Comparison of ENCODE assay signal across 8 cellular contexts in the genomic region with DNA sequence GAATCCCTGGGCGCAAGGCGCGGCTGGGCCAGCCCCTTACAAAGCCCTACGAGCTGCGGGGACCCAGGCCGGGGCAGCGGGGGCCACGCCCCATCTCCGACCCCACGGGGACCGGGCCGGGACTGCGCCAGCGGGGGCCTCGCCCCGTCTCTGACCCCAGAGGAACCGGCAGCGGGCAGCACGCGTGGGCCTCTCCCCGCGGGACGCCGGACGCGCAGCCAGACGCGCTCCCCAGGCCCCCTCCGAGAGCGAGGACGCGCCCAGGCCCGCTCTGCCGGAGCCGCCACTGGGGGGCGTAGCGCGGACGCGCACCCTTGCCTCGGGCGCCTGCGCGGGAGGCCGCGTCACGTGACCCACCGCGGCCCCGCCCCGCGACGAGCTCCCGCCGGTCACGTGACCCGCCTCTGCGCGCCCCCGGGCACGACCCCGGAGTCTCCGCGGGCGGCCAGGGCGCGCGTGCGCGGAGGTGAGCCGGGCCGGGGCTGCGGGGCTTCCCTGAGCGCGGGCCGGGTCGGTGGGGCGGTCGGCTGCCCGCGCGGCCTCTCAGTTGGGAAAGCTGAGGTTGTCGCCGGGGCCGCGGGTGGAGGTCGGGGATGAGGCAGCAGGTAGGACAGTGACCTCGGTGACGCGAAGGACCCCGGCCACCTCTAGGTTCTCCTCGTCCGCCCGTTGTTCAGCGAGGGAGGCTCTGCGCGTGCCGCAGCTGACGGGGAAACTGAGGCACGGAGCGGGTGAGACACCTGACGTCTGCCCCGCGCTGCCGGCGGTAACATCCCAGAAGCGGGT. TPM values are rescaled to one million over a fixed set of nuclear protein-coding genes. Genes with fewer than 3 reads are reported as not detected.
A peak's percentile ranks its signal among the peaks of the same experiment; 100 is the strongest.
DNase-seq lines count a peak whose midpoint lies in the region; ATAC-seq, FAIRE-seq and TF ChIP-seq lines count a peak whose summit lies in the region.

Gene GAA (plus strand): TSS at position 422 of the 786 bp plus-strand sequence. CDS start 3,006 bp downstream, outside the sequence.

- POLR2A ChIA-PET in H1 (lab: Charles Lee; ENCODE audit: partially characterized antibody): interaction anchor here (0.5 to 2.5 kb wide), 22 partner anchors 9 to 707 kb away, joined by 3 to 20 read pairs (median 4); partner anchors contain the start of gene RNF213

- H3K36me3 ChIP-seq in BLaER1 treated with 17β-estradiol and CSF1 and Interleukin-3, amounts not matched to agents 10 nM and 100 nM: peaks cover 0 to 33% (median 0%) of the 10 kb centered on the region in 11 experiments; a peak in 5 of 22 replicates
- no peaks in the 10 kb centered on the region for H3K36me3 ChIP-seq in H1 (ENCODE audit: control insufficient read depth in 2 of 4, insufficient read depth in 4 of 4, low read length in 3 of 4)
- no peaks in the 10 kb centered on the region for H3K36me3 ChIP-seq in mesendoderm (ENCODE audit: control insufficient read depth, insufficient read depth, low read length)

- peaks cover 24 to 46% (median 38%) of the 10 kb centered on the region in 10 experiments for H3K4me1 ChIP-seq in BLaER1 treated with 17β-estradiol and CSF1 and Interleukin-3, amounts not matched to agents 10 nM and 100 nM
- H3K4me1 ChIP-seq in H1 (replicated peaks in 1 of 4; ENCODE audit: control insufficient read depth in 3 of 4, insufficient read depth in 4 of 4, low read length in 3 of 4) (peaks cover 0 to 7% (median 1%) of the 10 kb centered on the region in 4 experiments; a peak in 4 of 7 replicates), mesendoderm (ENCODE audit: control insufficient read depth, low read depth, low read length) (no peaks in the 10 kb centered on the region)

- H3K4me2 ChIP-seq in BLaER1 treated with 17β-estradiol and CSF1 and Interleukin-3, amounts not matched to agents 10 nM and 100 nM: peak within 1 kb of the TSS; percentile 90 to 99 (median 97)
- peak within 1 kb of the TSS; percentile 89 to 99 for H3K4me2 ChIP-seq in H1 (ENCODE audit: insufficient read depth in 1 of 2, low read depth in 2 of 2, low read length in 2 of 2)
- peak within 1 kb of the TSS; percentile 86 for H3K4me2 ChIP-seq in mesendoderm (ENCODE audit: low read length)

- H3K23ac ChIP-seq in H1 (ENCODE audit: insufficient read length) (no peak within 1 kb of the TSS), mesendoderm (ENCODE audit: low read length) (no peak within 1 kb of the TSS)

- peak; percentile 71 for FAIRE-seq in GM19239 (lab: Jason Lieb, UNC)
- FAIRE-seq in H1 (lab: Jason Lieb, UNC): no peak

- peak; percentile 71 to 91 (median 81) for TF ChIP-seq CTCF in H1 (IDR thresholded peaks at IDR 0.05; ENCODE audit: control extremely low read depth in 1 of 3, insufficient read depth in 1 of 3, low read depth in 1 of 3, low read length in 3 of 3)

- no peaks in the 10 kb centered on the region for H3K9me3 ChIP-seq in BLaER1 treated with 17β-estradiol and CSF1 and Interleukin-3, amounts not matched to agents 10 nM and 100 nM (replicated peaks in 1 of 11)
- H3K9me3 ChIP-seq in H1 (ENCODE audit: insufficient read depth in 2 of 2, low read depth in 1 of 2, low read length in 1 of 2): no peaks in the 10 kb centered on the region

- H4K91ac ChIP-seq in H1 (replicated peaks; ENCODE audit: insufficient read length, low read length): peak within 1 kb of the TSS; percentile 90

- CTCF ChIA-PET in H1 (lab: Charles Lee; ENCODE audit: partially characterized antibody): interaction anchor here (0.7 to 6.8 kb wide), 21 partner anchors 8 to 293 kb away, joined by 3 to 43 read pairs (median 4); no protein-coding TSS in a partner anchor

- no peak within 1 kb of the TSS for H2BK20ac ChIP-seq in H1 (ENCODE audit: low read length)

- H2BK12ac ChIP-seq in H1 (ENCODE audit: low read depth, low read length): no peak within 1 kb of the TSS

- H2BK5ac ChIP-seq in H1 (ENCODE audit: low read depth, low read length) (no peak within 1 kb of the TSS; the same call in 1 of the 2 replicates), mesendoderm (ENCODE audit: low read length) (no peak within 1 kb of the TSS)

- H2AFZ ChIP-seq in H1 (ENCODE audit: low read length): peak within 1 kb of the TSS; percentile 83; the same call in 1 of the 2 replicates

- ATAC-seq in HG03558 (IDR thresholded peaks at IDR 0.05; ENCODE audit: extremely low read depth, unreplicated experiment): peak; percentile 33

- no peak within 1 kb of the TSS for H2BK120ac ChIP-seq in H1 (replicated peaks; ENCODE audit: low read depth, low read length)
- H2BK120ac ChIP-seq in mesendoderm (ENCODE audit: low read depth, low read length): no peak within 1 kb of the TSS

- H3K23me2 ChIP-seq in H1 (ENCODE audit: low read depth, low read length): peaks cover 8% of the 10 kb centered on the region; the same call in 1 of the 2 replicates

- H3K9ac ChIP-seq in BLaER1 treated with 17β-estradiol and CSF1 and Interleukin-3, amounts not matched to agents 10 nM and 100 nM: peak within 1 kb of the TSS; percentile 82 to 94 (median 92)
- H3K9ac ChIP-seq in H1 (replicated peaks in 1 of 4; ENCODE audit: extremely low read depth in 1 of 4, low read depth in 3 of 4, low read length in 3 of 4) (peak within 1 kb of the TSS; percentile 5 to 85 (median 73); a peak in 6 of 7 replicates), mesendoderm (ENCODE audit: low read length) (peak within 1 kb of the TSS; percentile 89)

- H2BK15ac ChIP-seq in H1 (ENCODE audit: low read length) (0 out of 2 replicates have a peak within 1 kb of the TSS, but pooled peaks have one; percentile 20), mesendoderm (replicated peaks; ENCODE audit: low read depth) (no peak within 1 kb of the TSS)

- peak within 1 kb of the TSS; percentile 97 for H4K8ac ChIP-seq in H1 (ENCODE audit: extremely low read depth, insufficient read depth, low read length)
- no peak within 1 kb of the TSS for H4K8ac ChIP-seq in mesendoderm (ENCODE audit: low read depth, low read length)

- DNase-seq in GM19239 (ENCODE audit: insufficient read length, low spot score) (peak; percentile 99), H1 (ENCODE audit: low read depth in 1 of 2, low spot score in 2 of 2) (peak; percentile 44 to 96), mesendoderm (peak; percentile 85)
- peak; percentile 76 for DNase-seq in NK-92 treated with Interleukin-12 subunit alpha and Interleukin-12 subunit beta, amount 100 ng/mL, for 24 hours (lab: John Stamatoyannopoulos, UW)
- DNase-seq in activated CD8-positive, alpha-beta memory T cell treated with anti-CD3 and anti-CD28 coated beads for 4 hours (ENCODE audit: low read depth in 2 of 2): peak; percentile 72 to 78
- DNase-seq in stimulated activated CD8-positive, alpha-beta memory T cell treated with anti-CD3 and anti-CD28 coated beads, Interleukin-15, amount 100 ng/mL, for 1 hour (ENCODE audit: low read depth): peak; percentile 66

- H3K56ac ChIP-seq in H1 (replicated peaks; ENCODE audit: insufficient read length, low read depth, low read length) (peak within 1 kb of the TSS; percentile 50), mesendoderm (ENCODE audit: low read length) (peak within 1 kb of the TSS; percentile 96)

- no peak for TF ChIP-seq EP300 in H1 (IDR thresholded peaks at IDR 0.05; ENCODE audit: borderline replicate concordance in 1 of 2, low read depth in 2 of 2, low read length in 2 of 2)

- peak within 1 kb of the TSS; percentile 80 to 91 (median 88) for H3K27ac ChIP-seq in BLaER1 treated with 17β-estradiol and CSF1 and Interleukin-3, amounts not matched to agents 10 nM and 100 nM
- H3K27ac ChIP-seq in H1 (ENCODE audit: low read depth, low read length) (peak within 1 kb of the TSS; percentile 20; the same call in 1 of the 2 replicates), mesendoderm (ENCODE audit: low read depth, low read length) (no peak within 1 kb of the TSS)

- H3K14ac ChIP-seq in H1 (ENCODE audit: insufficient read length): peak within 1 kb of the TSS; percentile 82

- H3K18ac ChIP-seq in H1 (ENCODE audit: extremely low read depth, low read length): peak within 1 kb of the TSS; percentile 95
- H3K18ac ChIP-seq in mesendoderm (ENCODE audit: low read length): peak within 1 kb of the TSS; percentile 78

- TF ChIP-seq POLR2A in H1 (IDR thresholded peaks at IDR 0.05; ENCODE audit: control extremely low read depth in 1 of 2, low read depth in 2 of 2, low read length in 2 of 2): peak in 1 of 2 experiments; percentile 76; a peak in 2 of 3 replicates

- H3K79me1 ChIP-seq in H1 (ENCODE audit: low read depth, low read length) (no peaks in the 10 kb centered on the region; the same call in 1 of the 2 replicates), mesendoderm (ENCODE audit: low read length) (no peaks in the 10 kb centered on the region)

- H4K20me1 ChIP-seq in BLaER1 treated with 17β-estradiol and CSF1 and Interleukin-3, amounts not matched to agents 10 nM and 100 nM: peaks cover 0 to 42% (median 0%) of the 10 kb centered on the region in 11 experiments; a peak in 5 of 22 replicates
- no peaks in the 10 kb centered on the region for H4K20me1 ChIP-seq in H1 (replicated peaks in 1 of 2; ENCODE audit: control insufficient read depth in 1 of 2, insufficient read depth in 2 of 2, low read length in 2 of 2)

- H3K4ac ChIP-seq in H1 (replicated peaks; ENCODE audit: insufficient read length, low read depth, low read length) (peak within 1 kb of the TSS; percentile 74), mesendoderm (ENCODE audit: low read depth, low read length) (peak within 1 kb of the TSS; percentile 4)

- peak within 1 kb of the TSS; percentile 66; the same call in 1 of the 2 replicates for H2AK5ac ChIP-seq in H1 (ENCODE audit: low read depth, low read length)
- H2AK5ac ChIP-seq in mesendoderm (ENCODE audit: low read length): no peak within 1 kb of the TSS

- H4K5ac ChIP-seq in H1 (ENCODE audit: insufficient read length, low read depth, low read length) (peak within 1 kb of the TSS; percentile 79), mesendoderm (ENCODE audit: low read length) (no peak within 1 kb of the TSS)

- no peaks in the 10 kb centered on the region for H3K79me2 ChIP-seq in H1 (ENCODE audit: control insufficient read depth in 1 of 2, insufficient read depth in 2 of 2, low read length in 2 of 2)
- no peaks in the 10 kb centered on the region for H3K79me2 ChIP-seq in mesendoderm (ENCODE audit: control insufficient read depth, insufficient read depth, low read length)

- peak within 1 kb of the TSS; percentile 76 to 97 (median 94) for H3K4me3 ChIP-seq in BLaER1 treated with 17β-estradiol and CSF1 and Interleukin-3, amounts not matched to agents 10 nM and 100 nM
- peak within 1 kb of the TSS; percentile 67 to 87 (median 86) for H3K4me3 ChIP-seq in H1 (ENCODE audit: extremely low read depth in 1 of 4, insufficient read depth in 2 of 4, low read depth in 3 of 4, low read length in 4 of 4)
- peak within 1 kb of the TSS; percentile 64 for H3K4me3 ChIP-seq in mesendoderm (ENCODE audit: low read length)

- TF ChIP-seq RAD21 in H1 (IDR thresholded peaks at IDR 0.05 in 1 of 2, conservative IDR thresholded peaks at IDR 0.05 in 1 of 2; ENCODE audit: low read depth in 2 of 2, low read length in 2 of 2): peak; percentile 20 to 53; a peak in 2 of 4 replicates

- WGBS in H1 (ENCODE audit: extremely low coverage in 1 of 2, insufficient coverage in 1 of 2, insufficient read length in 1 of 2, insufficient replicate concordance in 2 of 2, low coverage in 1 of 2, low lambda C conversion rate in 2 of 2, missing lambda C conversion rate in 1 of 2), 2 experiments: 2% methylated on average over 73 of the region's 107 CpGs; no CpG with 5 or more reads in 1 of the 2 experiments
- no CpG with 5 or more reads among the region's 107 CpGs for WGBS in mesendoderm (ENCODE audit: extremely low coverage, insufficient coverage, low lambda C conversion rate)

- no peaks in the 10 kb centered on the region for H3K27me3 ChIP-seq in BLaER1 treated with 17β-estradiol and CSF1 and Interleukin-3, amounts not matched to agents 10 nM and 100 nM
- H3K27me3 ChIP-seq in H1 (replicated peaks in 1 of 4; ENCODE audit: control insufficient read depth in 3 of 4, extremely low read depth in 1 of 4, insufficient read depth in 3 of 4, low read length in 3 of 4) (peaks cover 0 to 9% (median 5%) of the 10 kb centered on the region in 4 experiments; a peak in 3 of 7 replicates), mesendoderm (ENCODE audit: insufficient read depth, low read length, poor library complexity) (no peaks in the 10 kb centered on the region)

RNA-seq across cellular contexts. Expression of gene GAA, which starts in this region (rescaled TPM):
- total RNA-seq in H1 (2021; fragmentation: NEBNext Ultra II Directional; extraction: Animal tissue kit (Norgen Biotek cat#: 25700)): 25.3 and 30.0 TPM in 2 replicates
- 14.8 and 32.7 TPM in 2 replicates for polyA plus RNA-seq in H1 (2011; rRNA removed)
- 24.0 TPM for polyA plus RNA-seq in H1 (2011; cell fraction: cytosol; rRNA removed)
- polyA plus RNA-seq in H1 (2011; cell fraction: nucleus; rRNA removed): 151 TPM
- 20.2 to 49.6 TPM (median 37.7 TPM) in 4 replicates for polyA plus RNA-seq in H1 (2012, experiment 1 of 2)
- polyA plus RNA-seq in H1 (2012, experiment 2 of 2): 24.4 TPM
- polyA plus RNA-seq in H1 (2013, experiment 1 of 2): 45.2 TPM
- polyA plus RNA-seq in H1 (2013, experiment 2 of 2): 38.1 TPM
- 5.0 and 7.6 TPM in 2 replicates for polyA minus RNA-seq in H1 (2011; rRNA and poly(A)+ RNA removed)
- polyA minus RNA-seq in H1 (2011; cell fraction: cytosol; rRNA and poly(A)+ RNA removed): 17.7 TPM
- 25.7 TPM for polyA minus RNA-seq in H1 (2011; cell fraction: nucleus; rRNA and poly(A)+ RNA removed)
- 8.0 TPM for polyA plus RNA-seq in mesendoderm (2013, experiment 1 of 2)
- 8.3 TPM for polyA plus RNA-seq in mesendoderm (2013, experiment 2 of 2)
